Comparison of ENCODE assay signal across 10 cellular contexts in the genomic region with DNA sequence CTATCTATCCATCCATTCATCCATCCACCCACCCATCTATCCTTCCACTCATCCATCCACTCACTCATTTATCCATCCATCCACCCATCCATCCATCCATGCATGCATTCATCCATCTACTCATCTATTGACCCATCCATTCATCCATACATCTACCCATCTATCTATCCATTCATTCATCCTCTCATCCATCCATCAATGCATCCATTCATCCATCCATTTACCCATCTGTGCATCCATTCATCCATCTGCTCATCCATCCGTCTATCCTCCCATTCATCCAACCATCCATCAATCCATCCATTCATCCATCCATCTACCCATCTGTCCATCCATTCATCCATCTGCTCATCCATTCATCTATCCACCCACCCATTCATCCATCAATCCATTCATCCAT.
"Had no signal": no experiment of that assay in that cellular context is flagged by ENCODE, and none has a peak within 500 bp of the region (broad histone marks: within the 10 kb centered on the region; RNA-seq: fewer than 3 reads in every experiment).

No MANE protein-coding gene starts in this region.

- H3K4me2 ChIP-seq: KMS-11 had no signal

- H3K4me3 ChIP-seq: GM23248 had no signal

- DNase-seq: GM23248, GOT3, H9, HCEC 1CT, HFFc6, Karpas-422, KBM-7 had no signal

- H3K9ac ChIP-seq: GM23248, KMS-11 had no signal

- FAIRE-seq: H54 had no signal

- H3K27ac ChIP-seq: GM23248, HL-60, KMS-11 had no signal

- H2AFZ ChIP-seq: GM23248 had no signal
